Comparison of ENCODE assay signal across 25 cellular contexts in the genomic region with DNA sequence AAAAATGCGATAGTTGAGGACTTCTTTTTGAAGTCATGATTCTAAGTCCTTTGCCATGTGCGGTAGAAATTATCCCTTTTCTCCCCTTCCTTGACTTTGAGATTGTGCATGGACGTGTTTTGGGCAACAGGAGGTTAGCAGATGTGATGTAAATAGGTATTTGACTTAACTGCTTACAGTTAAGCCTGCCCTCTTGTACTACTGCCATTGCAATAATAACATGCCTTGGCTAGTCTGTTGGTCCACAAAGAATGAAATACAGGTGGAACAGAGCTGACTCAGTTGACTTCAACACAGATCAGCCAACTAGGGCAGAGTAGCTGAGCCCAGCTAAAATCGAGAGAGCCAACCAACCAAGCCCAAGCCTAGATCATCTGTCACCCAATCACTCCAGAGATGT.
"Had no signal": no experiment of that assay in that cellular context is flagged by ENCODE, and none has a peak within 500 bp of the region (broad histone marks: within the 10 kb centered on the region; RNA-seq: fewer than 3 reads in every experiment).

No MANE protein-coding gene starts in this region.

- H3K4me1 ChIP-seq: neural progenitor cell, parathyroid adenoma, psoas muscle, right lobe of liver, sigmoid colon, stomach, thyroid gland, tibial nerve, upper lobe of left lung, uterus had no signal

- H3K9me3 ChIP-seq: thyroid gland had no signal

- H3K27me3 ChIP-seq: neural progenitor cell, ovary, right lobe of liver, sigmoid colon, stomach, thyroid gland, tibial nerve, upper lobe of left lung, uterus had no signal

- FAIRE-seq: small intestine had no signal

- H3K4me3 ChIP-seq: neural progenitor cell, ovary, psoas muscle, right lobe of liver, sigmoid colon, stomach, thoracic aorta, thyroid gland, tibial nerve, upper lobe of left lung, uterus had no signal

- H3K27ac ChIP-seq: neural progenitor cell, ovary, parathyroid adenoma, psoas muscle, right lobe of liver, sigmoid colon, stomach, thoracic aorta, thyroid gland, tibial nerve, upper lobe of left lung, uterus had no signal

- H3K36me3 ChIP-seq: ovary, right lobe of liver, sigmoid colon, stomach, thoracic aorta, thyroid gland, tibial nerve, upper lobe of left lung, uterus had no signal

- ATAC-seq: natural killer cell; psoas muscle; right cardiac atrium; right lobe of liver; stimulated activated effector memory CD8-positive, alpha-beta T cell treated with anti-CD3 and anti-CD28 coated beads, Interleukin-12 subunit alpha, Interleukin-12 subunit beta, amount 100 ng/mL, for 72 hours; stimulated activated naive B cell treated with anti-CD40 and anti-IgM and Interleukin-4, amounts not matched to agents 10 μg/mL and 1 μg/mL and 100 μg/mL, for 72 hours had no signal

- DNase-seq: natural killer cell; occipital lobe; ovary; posterior cingulate gyrus; psoas muscle; right cardiac atrium; right lobe of liver; sigmoid colon; small intestine; stimulated activated CD4-positive, alpha-beta T cell treated with anti-CD3 and anti-CD28 coated beads, Interleukin-15, amount 100 ng/mL, for 24 hours; stimulated activated CD4-positive, alpha-beta T cell treated with anti-CD3 and anti-CD28 coated beads, Interleukin-2, amount 100 ng/mL, for 24 hours; stimulated activated CD4-positive, alpha-beta T cell treated with anti-CD3 and anti-CD28 coated beads, Interleukin-2, amount 100 ng/mL, for 48 hours; stimulated activated CD4-positive, alpha-beta T cell treated with anti-CD3 and anti-CD28 coated beads, Interleukin-4, amount 100 ng/mL, for 24 hours; stimulated activated naive B cell treated with anti-CD40 and anti-IgM and Interleukin-4, amounts not matched to agents 10 μg/mL and 1 μg/mL and 100 μg/mL, for 72 hours; stimulated activated naive CD4-positive, alpha-beta T cell treated with Interleukin-2 at 50 U/mL for 16 hours; stomach; thyroid gland; trophoblast cell; upper lobe of left lung; uterus had no signal
